In the genomic region with DNA sequence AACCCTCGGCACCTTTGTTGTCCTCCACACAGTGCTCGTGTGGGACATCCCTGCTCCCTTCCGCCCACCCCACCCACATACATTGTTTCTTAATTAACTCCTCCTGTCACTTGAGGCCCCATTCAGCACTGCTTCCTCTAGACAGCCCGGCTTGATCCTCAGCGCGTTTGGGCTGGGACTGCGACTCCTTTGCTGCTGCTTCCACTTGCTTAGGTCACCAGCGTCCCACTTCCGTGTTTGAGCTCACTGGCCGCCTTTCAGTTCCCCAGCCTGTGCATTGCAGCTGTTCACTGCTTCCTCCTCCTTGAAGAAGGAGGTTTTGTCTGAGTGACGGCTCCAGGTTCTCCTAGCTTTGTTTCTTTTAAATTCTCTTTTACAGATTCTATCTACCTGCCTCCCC, we compare ENCODE assay signal across 8 cellular contexts. TPM values are rescaled to one million over a fixed set of nuclear protein-coding genes. Genes with fewer than 3 reads are reported as not detected.
DNase-seq lines count a peak whose midpoint lies in the region; ATAC-seq and TF ChIP-seq lines count a peak whose summit lies in the region.

No MANE protein-coding gene starts in this region.

- H3K4me3 ChIP-seq in AG10803 (ENCODE audit: low read length) (no peak overlapping the region), fibroblast of villous mesenchyme (ENCODE audit: low read depth, low read length) (no peak overlapping the region)

- DNase-seq in AG10803 (ENCODE audit: low read depth) (peak; percentile 65), Kasumi-1 (lab: John Stamatoyannopoulos, UW) (peak; percentile 95 to 99), activated T-cell treated with anti-CD3 and anti-CD28 coated beads for 24 hours (ENCODE audit: low read depth) (peak; percentile 35), fibroblast of villous mesenchyme (ENCODE audit: low read depth) (peak; percentile 37), renal cortical epithelial cell (ENCODE audit: low read depth) (peak; percentile 30), SW480 (ENCODE audit: low spot score) (no peak), NCI-H82 (lab: John Stamatoyannopoulos, UW) (no peak)

- TF ChIP-seq CTCF in AG10803 (conservative IDR thresholded peaks at IDR 0.05; ENCODE audit: low read length) (no peak), fibroblast of villous mesenchyme (IDR thresholded peaks at IDR 0.05; ENCODE audit: insufficient read depth, low read depth, low read length) (no peak)

- peak; percentile 67 for ATAC-seq in GM21381 (IDR thresholded peaks at IDR 0.05; ENCODE audit: unreplicated experiment)

RNA-seq across cellular contexts. Expression of a gene that starts 16.1 kb away (rescaled TPM):
- 63.9 and 64.7 TPM in 2 replicates for total RNA-seq in fibroblast of villous mesenchyme
- 74.7 and 139 TPM in 2 replicates for total RNA-seq in renal cortical epithelial cell

RNA-seq across cellular contexts. Expression of a gene that starts 51.5 kb away (rescaled TPM):
- total RNA-seq in fibroblast of villous mesenchyme = 16.8 and 23.7 TPM in 2 replicates
- total RNA-seq in renal cortical epithelial cell = 6.1 and 29.2 TPM in 2 replicates

Comparison
In these comparisons a context has a peak if more than half of its experiments do, and no peak if none do; other contexts are left out.
1. DNase-seq: peak in AG10803 (single experiment), Kasumi-1 (2 of 2), activated T-cell treated with anti-CD3 and anti-CD28 coated beads for 24 hours (single experiment), fibroblast of villous mesenchyme (single experiment) and renal cortical epithelial cell (single experiment); none in SW480 (single experiment) and NCI-H82 (single experiment).